10 cellular contexts compared by ENCODE assay signal in genomic region chr7:74271742-74272141, GRCh38. TPM values are rescaled to one million over a fixed set of nuclear protein-coding genes. Genes with fewer than 3 reads are reported as not detected.
A peak's percentile ranks its signal among the peaks of the same experiment; 100 is the strongest.
DNase-seq lines count a peak whose midpoint lies in the region; ATAC-seq, FAIRE-seq and TF ChIP-seq lines count a peak whose summit lies in the region.
"Had no signal": no experiment of that assay in that cellular context is flagged by ENCODE, and none has a peak within 500 bp of the region (broad histone marks: within the 10 kb centered on the region; RNA-seq: fewer than 3 reads in every experiment).

No MANE protein-coding gene starts in this region.

- peak; percentile 51 for FAIRE-seq in GM18507 (lab: Jason Lieb, UNC)

- WGBS in esophagus squamous epithelium, 2 donors, result 44 to 55% methylated on average over 5 to 6 of the region's 6 CpGs

- no peak for TF ChIP-seq CTCF in OCI-LY3 (IDR thresholded peaks at IDR 0.05; ENCODE audit: low read depth, low read length)
- TF ChIP-seq CTCF in esophagus squamous epithelium (IDR thresholded peaks at IDR 0.05), result no peak

- H3K4me2 ChIP-seq in OCI-LY3 (ENCODE audit: low read length), result peak overlapping the region; percentile 79

- peak overlapping the region; percentile 60; the same call in 1 of the 2 replicates for H3K9ac ChIP-seq in OCI-LY3 (ENCODE audit: low read length)

- H3K36me3 ChIP-seq in OCI-LY3 (replicated peaks; ENCODE audit: low read depth, low read length) (no peaks in the 10 kb centered on the region), esophagus squamous epithelium (no peaks in the 10 kb centered on the region)

- H3K4me3 ChIP-seq in OCI-LY3 (ENCODE audit: low read length) (peak overlapping the region; percentile 51; the same call in 1 of the 2 replicates), esophagus squamous epithelium (peak overlapping the region in 1 of 4 donors; percentile 33), skin epidermis (no peak overlapping the region)

- intact Hi-C loops in esophagus squamous epithelium (cut with DNase I), result no loop called here

- peak overlapping the region; percentile 89 for H3K27ac ChIP-seq in OCI-LY3 (ENCODE audit: low read length)
- peak overlapping the region; percentile 54 to 93 (median 82) for H3K27ac ChIP-seq in esophagus squamous epithelium
- H3K27ac ChIP-seq in skin epidermis, result peak overlapping the region in 20 of 21 experiments; percentile 4 to 91 (median 74)

- 0 out of 2 replicates have a peak overlapping the region, but pooled peaks have one; percentile 15 for H2AFZ ChIP-seq in OCI-LY3 (ENCODE audit: low read depth, low read length)

- H3K4me1 ChIP-seq in OCI-LY3 (ENCODE audit: low read length) (peaks cover 76% of the 10 kb centered on the region), esophagus squamous epithelium (peaks cover 4 to 53% (median 7%) of the 10 kb centered on the region in 3 donors)

- no peaks in the 10 kb centered on the region for H3K27me3 ChIP-seq in OCI-LY3 (ENCODE audit: low read depth, low read length)
- no peaks in the 10 kb centered on the region for H3K27me3 ChIP-seq in esophagus squamous epithelium

- DNase-seq in GM18507 (ENCODE audit: extremely low spot score, insufficient read length, low read depth), result no peak
- DNase-seq in esophagus squamous epithelium (lab: John Stamatoyannopoulos, UW), result no peak
- no peak for DNase-seq in NCI-H128 (lab: John Stamatoyannopoulos, UW; ENCODE audit: unreplicated experiment)
- DNase-seq in amygdala (lab: John Stamatoyannopoulos, UW), result no peak
- DNase-seq: activated CD4-positive, alpha-beta T cell treated with anti-CD3 and anti-CD28 coated beads, Interleukin-2, amount 50 U/mL, for 1 hour; NCI-H187 had no signal

- H3K79me2 ChIP-seq in OCI-LY3 (ENCODE audit: low read length), result no peaks in the 10 kb centered on the region

- H4K20me1 ChIP-seq in OCI-LY3 (ENCODE audit: insufficient read depth, low read length), result no peaks in the 10 kb centered on the region

- ATAC-seq in HG03378 (IDR thresholded peaks at IDR 0.05; ENCODE audit: unreplicated experiment) (no peak), esophagus mucosa (no peak)

- TF ChIP-seq POLR2A in esophagus squamous epithelium (IDR thresholded peaks at IDR 0.05), result no peak

- no peaks in the 10 kb centered on the region for H3K9me3 ChIP-seq in OCI-LY3 (ENCODE audit: insufficient read depth, low read length)
- no peaks in the 10 kb centered on the region for H3K9me3 ChIP-seq in esophagus squamous epithelium

RNA-seq across cellular contexts. Expression of gene CLIP2, which starts 17.5 kb away (rescaled TPM):
- total RNA-seq in esophagus squamous epithelium (10 to 100 TPM in 2 of 4 donors, 1 to 10 TPM in 2; 5.6 to 20.8 (median 10.2) TPM), esophagus mucosa (4.3 TPM)

RNA-seq across cellular contexts. Expression of gene RFC2, which starts 17.5 kb away (rescaled TPM):
- total RNA-seq in esophagus squamous epithelium, result 10 to 100 TPM; 12.5 to 37.9 (median 22.4) TPM
- total RNA-seq in esophagus mucosa, result 29.1 TPM
